In genomic region chr14:67515386-67516079, GRCh38 we compare ENCODE assay signal across 8 cellular contexts. TPM values are rescaled to one million over a fixed set of nuclear protein-coding genes. Genes with fewer than 3 reads are reported as not detected.
A peak's percentile ranks its signal among the peaks of the same experiment; 100 is the strongest.
DNase-seq lines count a peak whose midpoint lies in the region; ATAC-seq, FAIRE-seq and TF ChIP-seq lines count a peak whose summit lies in the region.

No MANE protein-coding gene starts in this region.

- peak; percentile 4 for FAIRE-seq in HTR-8/SVneo (lab: Jason Lieb, UNC)

- ATAC-seq in Right ventricle myocardium inferior, result peak; percentile 31

- no peaks in the 10 kb centered on the region for H3K4me1 Mint-ChIP-seq in osteocyte (ENCODE audit: unreplicated experiment)

- peaks cover 60% of the 10 kb centered on the region for H3K27me3 Mint-ChIP-seq in osteocyte (ENCODE audit: unreplicated experiment)

- H3K4me3 ChIP-seq in fibroblast of the aortic adventitia (ENCODE audit: low read depth, low read length), result peak overlapping the region; percentile 75

- no peaks in the 10 kb centered on the region for H3K9me3 Mint-ChIP-seq in osteocyte (ENCODE audit: unreplicated experiment)

- intact Hi-C loops in Right ventricle myocardium inferior (cut with DNase I), result no loop called here
- intact Hi-C loops in cardiac septum (cut with DNase I), result no loop called here

- no peaks in the 10 kb centered on the region for H3K36me3 Mint-ChIP-seq in osteocyte (ENCODE audit: unreplicated experiment)

- peak overlapping the region; percentile 62 for H3K4me3 Mint-ChIP-seq in osteocyte (ENCODE audit: unreplicated experiment)

- TF ChIP-seq CTCF in fibroblast of the aortic adventitia (IDR thresholded peaks at IDR 0.05; ENCODE audit: insufficient read depth, low read length) (peak; percentile 4), osteocyte (IDR thresholded peaks at IDR 0.05) (no peak)

- no peak overlapping the region for H3K27ac Mint-ChIP-seq in osteocyte (ENCODE audit: unreplicated experiment)

- DNase-seq in Right ventricle myocardium inferior (ENCODE audit: missing footprints) (no peak), cardiac septum (ENCODE audit: low spot score) (no peak), HTR-8/SVneo (ENCODE audit: insufficient read length, low spot score) (no peak), fibroblast of the aortic adventitia (ENCODE audit: low read depth) (no peak), osteocyte (ENCODE audit: extremely low spot score, unreplicated experiment) (no peak), SHP77 (lab: John Stamatoyannopoulos, UW) (no peak), medulla oblongata (ENCODE audit: extremely low spot score) (no peak)
- DNase-seq in activated CD8-positive, alpha-beta memory T cell treated with anti-CD3 and anti-CD28 coated beads, Interleukin-2, amount 50 U/mL, for 48 hours, result peak; percentile 70

RNA-seq across cellular contexts. Expression of gene PLEKHH1, which starts 17.6 kb away (rescaled TPM):
- total RNA-seq in Right ventricle myocardium inferior (7.3 TPM), cardiac septum (2.6 TPM), fibroblast of the aortic adventitia (ENCODE audit: low replicate concordance) (0.45 TPM in 1 of 2 replicates, not detected in the other), osteocyte (0.50 and 1.0 TPM in 2 replicates)

RNA-seq across cellular contexts. Expression of gene TMEM229B, which starts 27.0 kb away (rescaled TPM):
- total RNA-seq in Right ventricle myocardium inferior, result 4.2 TPM
- 1.6 TPM for total RNA-seq in cardiac septum
- 0.81 and 1.8 TPM in 2 replicates for total RNA-seq in fibroblast of the aortic adventitia (ENCODE audit: low replicate concordance)
- 0.37 and 0.51 TPM in 2 replicates for total RNA-seq in osteocyte
